25 cellular contexts compared by ENCODE assay signal in genomic region chr7:128119036-128119435, GRCh38.
"Had no signal": no experiment of that assay in that cellular context is flagged by ENCODE, and none has a peak within 500 bp of the region (broad histone marks: within the 10 kb centered on the region; RNA-seq: fewer than 3 reads in every experiment).

No MANE protein-coding gene starts in this region.

- H3K36me3 Mint-ChIP-seq: activated naive CD4-positive, alpha-beta T cell treated with anti-CD3 and anti-CD28 coated beads, Interleukin-2, amount 10 ng/mL, durations not matched to agents 7 days and 5 days; activated naive CD8-positive, alpha-beta T cell treated with anti-CD3 and anti-CD28 coated beads, Interleukin-2, amount 10 ng/mL, durations not matched to agents 7 days and 5 days; stimulated activated naive B cell treated with anti-CD40 and anti-IgM and Interleukin-4, amounts not matched to agents 10 μg/mL and 1 μg/mL and 100 μg/mL, for 72 hours had no signal

- H2AFZ ChIP-seq: parathyroid adenoma had no signal

- H3K4me1 ChIP-seq: left ventricle myocardium inferior, parathyroid adenoma, psoas muscle, stomach, thyroid gland had no signal

- H3K27me3 Mint-ChIP-seq: activated CD4-positive, alpha-beta T cell treated with anti-CD3 and anti-CD28 coated beads, Interleukin-2, amount 10 ng/mL, durations not matched to agents 7 days and 5 days; stimulated activated naive B cell treated with anti-CD40 and anti-IgM and Interleukin-4, amounts not matched to agents 10 μg/mL and 1 μg/mL and 100 μg/mL, for 72 hours had no signal

- H3K4me3 Mint-ChIP-seq: activated CD4-positive, alpha-beta memory T cell treated with anti-CD3 and anti-CD28 coated beads, Interleukin-2, amount 10 ng/mL, durations not matched to agents 7 days and 5 days; activated CD4-positive, alpha-beta T cell treated with anti-CD3 and anti-CD28 coated beads, Interleukin-2, amount 10 ng/mL, durations not matched to agents 7 days and 5 days; activated naive CD4-positive, alpha-beta T cell treated with anti-CD3 and anti-CD28 coated beads, Interleukin-2, amount 10 ng/mL, durations not matched to agents 7 days and 5 days; activated naive CD8-positive, alpha-beta T cell treated with anti-CD3 and anti-CD28 coated beads, Interleukin-2, amount 10 ng/mL, durations not matched to agents 7 days and 5 days; activated T-helper 1 cell treated with anti-CD3 and anti-CD28 coated beads, Interleukin-12 subunit alpha, Interleukin-12 subunit beta, Interleukin-2, Interleukin-4 antibody, amounts not matched to agents 30 ng/mL and 10 ng/mL and 1 ng/mL, durations not matched to agents 14 hours and 24 hours and 36 hours; nephron progenitor cell; stimulated activated naive B cell treated with anti-CD40 and anti-IgM and Interleukin-4, amounts not matched to agents 10 μg/mL and 1 μg/mL and 100 μg/mL, for 72 hours; T-helper 17 cell had no signal

- H3K27ac Mint-ChIP-seq: activated CD4-positive, alpha-beta memory T cell treated with anti-CD3 and anti-CD28 coated beads, Interleukin-2, amount 10 ng/mL, durations not matched to agents 7 days and 5 days; activated CD4-positive, alpha-beta T cell treated with anti-CD3 and anti-CD28 coated beads, Interleukin-2, amount 10 ng/mL, durations not matched to agents 7 days and 5 days; activated naive CD4-positive, alpha-beta T cell treated with anti-CD3 and anti-CD28 coated beads, Interleukin-2, amount 10 ng/mL, durations not matched to agents 7 days and 5 days; activated naive CD8-positive, alpha-beta T cell treated with anti-CD3 and anti-CD28 coated beads, Interleukin-2, amount 10 ng/mL, durations not matched to agents 7 days and 5 days; activated T-helper 1 cell treated with anti-CD3 and anti-CD28 coated beads, Interleukin-12 subunit alpha, Interleukin-12 subunit beta, Interleukin-2, Interleukin-4 antibody, amounts not matched to agents 30 ng/mL and 10 ng/mL and 1 ng/mL, durations not matched to agents 14 hours and 24 hours and 36 hours; nephron progenitor cell; stimulated activated naive B cell treated with anti-CD40 and anti-IgM and Interleukin-4, amounts not matched to agents 10 μg/mL and 1 μg/mL and 100 μg/mL, for 72 hours; T-helper 17 cell had no signal

- H3K4me2 ChIP-seq: smooth muscle cell had no signal

- H3K9me3 Mint-ChIP-seq: activated CD4-positive, alpha-beta memory T cell treated with anti-CD3 and anti-CD28 coated beads, Interleukin-2, amount 10 ng/mL, durations not matched to agents 7 days and 5 days; activated CD4-positive, alpha-beta T cell treated with anti-CD3 and anti-CD28 coated beads, Interleukin-2, amount 10 ng/mL, durations not matched to agents 7 days and 5 days; activated naive CD4-positive, alpha-beta T cell treated with anti-CD3 and anti-CD28 coated beads, Interleukin-2, amount 10 ng/mL, durations not matched to agents 7 days and 5 days; activated naive CD8-positive, alpha-beta T cell treated with anti-CD3 and anti-CD28 coated beads, Interleukin-2, amount 10 ng/mL, durations not matched to agents 7 days and 5 days; activated T-helper 1 cell treated with anti-CD3 and anti-CD28 coated beads, Interleukin-12 subunit alpha, Interleukin-12 subunit beta, Interleukin-2, Interleukin-4 antibody, amounts not matched to agents 30 ng/mL and 10 ng/mL and 1 ng/mL, durations not matched to agents 14 hours and 24 hours and 36 hours; nephron progenitor cell had no signal

- H3K4me3 ChIP-seq: esophagus squamous epithelium, heart right ventricle, left ventricle myocardium inferior, psoas muscle, smooth muscle cell, stomach, thyroid gland, upper lobe of left lung had no signal

- ATAC-seq: heart right ventricle; psoas muscle; SK-N-SH treated with all-trans-retinoic acid at 6 μM for 48 hours; stimulated activated naive B cell treated with anti-CD40 and anti-IgM and Interleukin-4, amounts not matched to agents 10 μg/mL and 1 μg/mL and 100 μg/mL, for 72 hours; T-helper 17 cell had no signal

- H3K27ac ChIP-seq: brain microvascular endothelial cell, esophagus squamous epithelium, heart right ventricle, left ventricle myocardium inferior, parathyroid adenoma, psoas muscle, stomach, thyroid gland, upper lobe of left lung had no signal

- H3K9me3 ChIP-seq: esophagus squamous epithelium, heart right ventricle, left ventricle myocardium inferior, psoas muscle, stomach, thyroid gland, upper lobe of left lung had no signal

- DNase-seq: activated CD4-positive, alpha-beta memory T cell treated with anti-CD3 and anti-CD28 coated beads, Interleukin-2, amount 10 ng/mL, durations not matched to agents 7 days and 5 days; activated CD4-positive, alpha-beta T cell treated with anti-CD3 and anti-CD28 coated beads for 1 hour; activated CD4-positive, alpha-beta T cell treated with anti-CD3 and anti-CD28 coated beads, Interleukin-2, amount 10 ng/mL, durations not matched to agents 7 days and 5 days; activated naive CD4-positive, alpha-beta T cell treated with anti-CD3 and anti-CD28 coated beads, Interleukin-2, amount 10 ng/mL, durations not matched to agents 7 days and 5 days; activated naive CD8-positive, alpha-beta T cell treated with anti-CD3 and anti-CD28 coated beads, Interleukin-2, amount 10 ng/mL, durations not matched to agents 7 days and 5 days; brain microvascular endothelial cell; cortex of kidney; esophagus squamous epithelium; foreskin melanocyte; heart right ventricle; left ventricle myocardium inferior; mammary epithelial cell; nephron progenitor cell; psoas muscle; stimulated activated CD4-positive, alpha-beta T cell treated with anti-CD3 and anti-CD28 coated beads, Interleukin-15, amount 100 ng/mL, for 24 hours; stimulated activated naive B cell treated with anti-CD40 and anti-IgM and Interleukin-4, amounts not matched to agents 10 μg/mL and 1 μg/mL and 100 μg/mL, for 72 hours; stomach; T-helper 17 cell; T1000; thyroid gland had no signal

- H3K36me3 ChIP-seq: brain microvascular endothelial cell, esophagus squamous epithelium, heart right ventricle, left ventricle myocardium inferior, stomach, thyroid gland, upper lobe of left lung had no signal

- H3K4me1 Mint-ChIP-seq: activated CD4-positive, alpha-beta memory T cell treated with anti-CD3 and anti-CD28 coated beads, Interleukin-2, amount 10 ng/mL, durations not matched to agents 7 days and 5 days; activated CD4-positive, alpha-beta T cell treated with anti-CD3 and anti-CD28 coated beads, Interleukin-2, amount 10 ng/mL, durations not matched to agents 7 days and 5 days; activated naive CD8-positive, alpha-beta T cell treated with anti-CD3 and anti-CD28 coated beads, Interleukin-2, amount 10 ng/mL, durations not matched to agents 7 days and 5 days; T-helper 17 cell had no signal

- H3K27me3 ChIP-seq: thyroid gland, upper lobe of left lung had no signal

- H3K9ac ChIP-seq: parathyroid adenoma had no signal
